ENCODE assay signal across 8 cellular contexts in genomic region chr15:78541744-78542034, GRCh38. TPM values are rescaled to one million over a fixed set of nuclear protein-coding genes. Genes with fewer than 3 reads are reported as not detected.
A peak's percentile ranks its signal among the peaks of the same experiment; 100 is the strongest.
DNase-seq lines count a peak whose midpoint lies in the region; ATAC-seq, FAIRE-seq and TF ChIP-seq lines count a peak whose summit lies in the region.

No MANE protein-coding gene starts in this region.

- H3K27ac Mint-ChIP-seq in naive thymus-derived CD8-positive, alpha-beta T cell: peak overlapping the region; percentile 98 to 100 (median 99)

- ATAC-seq in naive thymus-derived CD8-positive, alpha-beta T cell: no peak
- ATAC-seq in aorta (ENCODE audit: low FRiP score): no peak

- peaks cover 10% of the 10 kb centered on the region; the same call in 1 of the 2 replicates for H4K20me1 ChIP-seq in Karpas-422 (ENCODE audit: insufficient read depth, low read depth, low read length)

- no peaks in the 10 kb centered on the region for H3K9me2 ChIP-seq in Karpas-422 (replicated peaks; ENCODE audit: insufficient read depth, low read length)

- peaks cover 40% of the 10 kb centered on the region for H3K36me3 ChIP-seq in BE2C
- H3K36me3 ChIP-seq in Karpas-422 (ENCODE audit: insufficient read depth, low read length): peaks cover 42% of the 10 kb centered on the region
- H3K36me3 ChIP-seq in aorta (ENCODE audit: control insufficient read depth in 1 of 2, insufficient read depth in 2 of 2, low read length in 1 of 2): peaks cover 0 to 6% of the 10 kb centered on the region in 2 donors

- H3K27me3 ChIP-seq in BE2C: no peaks in the 10 kb centered on the region
- no peaks in the 10 kb centered on the region for H3K27me3 ChIP-seq in Karpas-422 (ENCODE audit: low read length)
- H3K27me3 ChIP-seq in aorta (ENCODE audit: control insufficient read depth in 1 of 2, insufficient read depth in 2 of 2, low read length in 1 of 2): no peaks in the 10 kb centered on the region

- H3K9me3 ChIP-seq in BE2C (no peaks in the 10 kb centered on the region), Karpas-422 (ENCODE audit: low read length) (no peaks in the 10 kb centered on the region), aorta (ENCODE audit: control insufficient read depth, low read length) (no peaks in the 10 kb centered on the region)

- no peak for TF ChIP-seq POLR2A in GM12892 (IDR thresholded peaks at IDR 0.05; ENCODE audit: low read depth, low read length)

- peak overlapping the region; percentile 83 for H3K9ac ChIP-seq in Karpas-422 (ENCODE audit: low read length)

- peak overlapping the region; percentile 85 for H3K4me2 ChIP-seq in Karpas-422 (ENCODE audit: low read depth, low read length, poor library complexity, severe bottlenecking)

- peak overlapping the region; percentile 92 for H3K4me3 ChIP-seq in BE2C (ENCODE audit: low read depth, low read length)
- peak overlapping the region; percentile 86 for H3K4me3 ChIP-seq in Karpas-422 (ENCODE audit: low read length)
- peak overlapping the region; percentile 95 for H3K4me3 ChIP-seq in coronary artery
- H3K4me3 ChIP-seq in aorta (ENCODE audit: low read length in 2 of 2): no peak overlapping the region

- no peak for FAIRE-seq in GM12892 (lab: Jason Lieb, UNC)

- H3K27ac ChIP-seq in Karpas-422 (ENCODE audit: low read length) (0 out of 2 replicates have a peak overlapping the region, but pooled peaks have one; percentile 35), coronary artery (no peak overlapping the region), aorta (ENCODE audit: low read depth in 1 of 2, low read length in 2 of 2) (no peak overlapping the region)

- H3K9me3 Mint-ChIP-seq in naive thymus-derived CD8-positive, alpha-beta T cell: no peaks in the 10 kb centered on the region

- peaks cover 30% of the 10 kb centered on the region for H3K79me2 ChIP-seq in Karpas-422 (ENCODE audit: low read length)

- TF ChIP-seq CTCF in BE2C (IDR thresholded peaks at IDR 0.05; ENCODE audit: low read depth, low read length) (no peak), coronary artery (IDR thresholded peaks at IDR 0.05) (no peak)

- peaks cover 4 to 47% (median 11%) of the 10 kb centered on the region in 3 donors for H3K36me3 Mint-ChIP-seq in naive thymus-derived CD8-positive, alpha-beta T cell

- WGBS in aorta, 2 donors: 35 to 47% methylated on average over 1 of the region's 1 CpG

- intact Hi-C loops in aorta (cut with DNase I): loop anchor here in 1 of 2 donors (5.0 kb wide), 1 partner anchor 104 kb away; the partner anchor contains the start of gene IREB2

- POLR2A ChIA-PET in naive thymus-derived CD8-positive, alpha-beta T cell (lab: Charles Lee): no interaction called here

- DNase-seq in BE2C (no peak), Karpas-422 (no peak), coronary artery (ENCODE audit: low spot score) (no peak), NCI-H2227 (lab: John Stamatoyannopoulos, UW; ENCODE audit: unreplicated experiment) (no peak), aorta (no peak), NCI-H128 (lab: John Stamatoyannopoulos, UW; ENCODE audit: unreplicated experiment) (no peak), GM12892 (ENCODE audit: insufficient read length) (no peak)
- DNase-seq in naive thymus-derived CD8-positive, alpha-beta T cell: no peak

- H3K4me3 Mint-ChIP-seq in naive thymus-derived CD8-positive, alpha-beta T cell: peak overlapping the region; percentile 87 to 99 (median 96)

- no peaks in the 10 kb centered on the region for H3K27me3 Mint-ChIP-seq in naive thymus-derived CD8-positive, alpha-beta T cell

- peaks cover 12 to 36% (median 28%) of the 10 kb centered on the region in 4 donors for H3K4me1 Mint-ChIP-seq in naive thymus-derived CD8-positive, alpha-beta T cell

- H3K4me1 ChIP-seq in BE2C: no peaks in the 10 kb centered on the region
- H3K4me1 ChIP-seq in Karpas-422 (ENCODE audit: low read length): peaks cover 17% of the 10 kb centered on the region
- peaks cover 0 to 9% of the 10 kb centered on the region in 2 donors for H3K4me1 ChIP-seq in aorta (ENCODE audit: control insufficient read depth in 1 of 2, insufficient read depth in 2 of 2, low read length in 2 of 2)

- no peak overlapping the region for H2AFZ ChIP-seq in Karpas-422 (ENCODE audit: low read length)

RNA-seq across cellular contexts. Expression of gene PSMA4, which starts 1.4 kb away (rescaled TPM):
- 123 TPM for polyA plus RNA-seq in BE2C (2012; ENCODE audit: insufficient read depth, insufficient read length, low read depth)
- total RNA-seq in Karpas-422 (2014; rRNA removed; shearing (Covaris generic); ENCODE audit: low replicate concordance): 137 and 197 TPM in 2 replicates
- total RNA-seq in naive thymus-derived CD8-positive, alpha-beta T cell: 10 to 100 TPM; 87.0 to 92.5 TPM
- polyA plus RNA-seq in naive thymus-derived CD8-positive, alpha-beta T cell: 100 to 1,000 TPM; 170 to 218 (median 190) TPM
- 10 to 100 TPM; 88.5 to 97.1 TPM for total RNA-seq in aorta
- polyA plus RNA-seq in aorta: 100 to 1,000 TPM; 126 to 204 TPM
- polyA plus RNA-seq in GM12892 (2012; ENCODE audit: missing spikeins): 383 TPM

RNA-seq across cellular contexts. Expression of gene CHRNA5, which starts 23.6 kb away (rescaled TPM):
- polyA plus RNA-seq in BE2C (2012; ENCODE audit: insufficient read depth, insufficient read length, low read depth): 14.3 TPM
- 0.11 TPM in 1 of 2 replicates, not detected in the other for total RNA-seq in Karpas-422 (2014; rRNA removed; shearing (Covaris generic); ENCODE audit: low replicate concordance)
- 1 to 10 TPM; 1.3 TPM for total RNA-seq in naive thymus-derived CD8-positive, alpha-beta T cell
- under 1 TPM in 2 of 3 donors, not detected in 1; 0.34 to 0.47 TPM for polyA plus RNA-seq in naive thymus-derived CD8-positive, alpha-beta T cell
- total RNA-seq in aorta: 1 to 10 TPM in 1 of 2 donors, under 1 TPM in 1; 0.84 to 1.6 TPM
- polyA plus RNA-seq in aorta: under 1 TPM; 0.25 to 0.41 TPM
- 8.4 TPM for polyA plus RNA-seq in GM12892 (2012; ENCODE audit: missing spikeins)

RNA-seq across cellular contexts. Expression of gene HYKK, which starts 34.3 kb away (rescaled TPM):
- 0.32 TPM for polyA plus RNA-seq in BE2C (2012; ENCODE audit: insufficient read depth, insufficient read length, low read depth)
- 0.47 and 1.2 TPM in 2 replicates for total RNA-seq in Karpas-422 (2014; rRNA removed; shearing (Covaris generic); ENCODE audit: low replicate concordance)
- total RNA-seq in naive thymus-derived CD8-positive, alpha-beta T cell: 1 to 10 TPM; 3.6 to 3.8 TPM
- polyA plus RNA-seq in naive thymus-derived CD8-positive, alpha-beta T cell: 1 to 10 TPM; 3.0 to 5.9 (median 4.1) TPM
- total RNA-seq in aorta: 1 to 10 TPM; 4.5 to 8.0 TPM
- polyA plus RNA-seq in aorta: 1 to 10 TPM in 1 of 2 donors, under 1 TPM in 1; 0.88 to 8.6 TPM
- polyA plus RNA-seq in GM12892 (2012; ENCODE audit: missing spikeins): 2.2 TPM

Comparison
In these comparisons a context has a peak if more than half of its experiments do, and no peak if none do; other contexts are left out.
1. H3K4me3 ChIP-seq: peak in BE2C (single experiment), Karpas-422 (single experiment) and coronary artery (single experiment); none in aorta (0 of 2).